In the genomic region with DNA sequence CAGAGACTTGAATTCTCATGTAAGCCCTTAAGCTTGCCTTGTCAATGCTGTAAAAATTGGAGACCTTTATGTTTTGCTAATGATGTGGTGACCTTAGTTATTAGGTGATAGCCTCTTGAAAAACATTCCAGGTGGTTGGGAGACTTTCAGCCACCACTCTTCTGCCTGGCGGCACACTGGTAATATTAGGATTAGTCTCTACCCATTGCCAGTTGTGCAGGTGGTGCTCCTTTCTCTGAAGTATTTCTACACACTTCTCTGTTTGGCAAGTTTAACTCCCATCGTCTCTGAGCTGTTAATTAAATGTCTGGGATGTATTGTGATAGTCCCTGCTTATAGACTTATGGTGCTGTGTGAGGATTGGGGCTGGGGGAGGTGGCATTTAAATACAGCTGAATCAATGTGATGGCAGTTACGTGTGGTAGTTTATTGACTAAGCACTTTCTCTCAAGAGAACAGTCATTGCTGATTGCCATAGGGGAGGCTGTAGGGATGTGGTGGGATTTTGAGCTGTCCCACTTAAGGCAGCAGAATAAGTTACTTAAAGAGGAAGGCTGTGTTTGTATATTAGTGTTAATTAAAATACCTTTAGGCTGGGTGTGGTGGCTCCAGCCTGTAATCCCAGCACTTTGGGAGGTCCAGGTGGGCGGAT, we compare ENCODE assay signal across 2 cellular contexts.
TF ChIP-seq lines count a peak whose summit lies in the region.

No MANE protein-coding gene starts in this region.

TF ChIP-seq in SK-N-SH treated with all-trans-retinoic acid at 6 μM for 48 hours, 23 proteins besides CTCF, POLR2A, EP300 and RAD21 (continued from another document):
- TF ChIP-seq SNAI2 (CRISPR knock-in tag; IDR thresholded peaks at IDR 0.05) (no peak), PATZ1 (CRISPR knock-in tag; IDR thresholded peaks at IDR 0.05; ENCODE audit: borderline replicate concordance) (no peak), TCF4 (CRISPR knock-in tag; IDR thresholded peaks at IDR 0.05; ENCODE audit: borderline replicate concordance) (no peak), GLIS3 (CRISPR knock-in tag; IDR thresholded peaks at IDR 0.05) (no peak), BACH2 (CRISPR knock-in tag; IDR thresholded peaks at IDR 0.05; ENCODE audit: borderline replicate concordance) (no peak), PPARA (CRISPR knock-in tag; IDR thresholded peaks at IDR 0.05; ENCODE audit: borderline replicate concordance) (no peak), ZNF8 (CRISPR knock-in tag; IDR thresholded peaks at IDR 0.05) (no peak), ISL1 (CRISPR knock-in tag; IDR thresholded peaks at IDR 0.05) (no peak), ZNF70 (CRISPR knock-in tag; IDR thresholded peaks at IDR 0.05) (no peak), ZNF565 (CRISPR knock-in tag; conservative IDR thresholded peaks at IDR 0.05; ENCODE audit: low read depth) (no peak)
- TF ChIP-seq, protein P1, sequence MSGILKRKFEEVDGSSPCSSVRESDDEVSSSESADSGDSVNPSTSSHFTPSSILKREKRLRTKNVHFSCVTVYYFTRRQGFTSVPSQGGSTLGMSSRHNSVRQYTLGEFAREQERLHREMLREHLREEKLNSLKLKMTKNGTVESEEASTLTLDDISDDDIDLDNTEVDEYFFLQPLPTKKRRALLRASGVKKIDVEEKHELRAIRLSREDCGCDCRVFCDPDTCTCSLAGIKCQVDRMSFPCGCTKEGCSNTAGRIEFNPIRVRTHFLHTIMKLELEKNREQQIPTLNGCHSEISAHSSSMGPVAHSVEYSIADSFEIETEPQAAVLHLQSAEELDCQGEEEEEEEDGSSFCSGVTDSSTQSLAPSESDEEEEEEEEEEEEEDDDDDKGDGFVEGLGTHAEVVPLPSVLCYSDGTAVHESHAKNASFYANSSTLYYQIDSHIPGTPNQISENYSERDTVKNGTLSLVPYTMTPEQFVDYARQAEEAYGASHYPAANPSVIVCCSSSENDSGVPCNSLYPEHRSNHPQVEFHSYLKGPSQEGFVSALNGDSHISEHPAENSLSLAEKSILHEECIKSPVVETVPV (CRISPR knock-in tag; IDR thresholded peaks at IDR 0.05), result no peak
- TF ChIP-seq, protein P2, sequence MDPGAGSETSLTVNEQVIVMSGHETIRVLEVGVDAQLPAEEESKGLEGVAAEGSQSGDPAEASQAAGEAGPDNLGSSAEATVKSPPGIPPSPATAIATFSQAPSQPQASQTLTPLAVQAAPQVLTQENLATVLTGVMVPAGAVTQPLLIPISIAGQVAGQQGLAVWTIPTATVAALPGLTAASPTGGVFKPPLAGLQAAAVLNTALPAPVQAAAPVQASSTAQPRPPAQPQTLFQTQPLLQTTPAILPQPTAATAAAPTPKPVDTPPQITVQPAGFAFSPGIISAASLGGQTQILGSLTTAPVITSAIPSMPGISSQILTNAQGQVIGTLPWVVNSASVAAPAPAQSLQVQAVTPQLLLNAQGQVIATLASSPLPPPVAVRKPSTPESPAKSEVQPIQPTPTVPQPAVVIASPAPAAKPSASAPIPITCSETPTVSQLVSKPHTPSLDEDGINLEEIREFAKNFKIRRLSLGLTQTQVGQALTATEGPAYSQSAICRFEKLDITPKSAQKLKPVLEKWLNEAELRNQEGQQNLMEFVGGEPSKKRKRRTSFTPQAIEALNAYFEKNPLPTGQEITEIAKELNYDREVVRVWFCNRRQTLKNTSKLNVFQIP (CRISPR knock-in tag; IDR thresholded peaks at IDR 0.05; ENCODE audit: borderline replicate concordance, low read depth), result no peak
- TF ChIP-seq, protein P3, sequence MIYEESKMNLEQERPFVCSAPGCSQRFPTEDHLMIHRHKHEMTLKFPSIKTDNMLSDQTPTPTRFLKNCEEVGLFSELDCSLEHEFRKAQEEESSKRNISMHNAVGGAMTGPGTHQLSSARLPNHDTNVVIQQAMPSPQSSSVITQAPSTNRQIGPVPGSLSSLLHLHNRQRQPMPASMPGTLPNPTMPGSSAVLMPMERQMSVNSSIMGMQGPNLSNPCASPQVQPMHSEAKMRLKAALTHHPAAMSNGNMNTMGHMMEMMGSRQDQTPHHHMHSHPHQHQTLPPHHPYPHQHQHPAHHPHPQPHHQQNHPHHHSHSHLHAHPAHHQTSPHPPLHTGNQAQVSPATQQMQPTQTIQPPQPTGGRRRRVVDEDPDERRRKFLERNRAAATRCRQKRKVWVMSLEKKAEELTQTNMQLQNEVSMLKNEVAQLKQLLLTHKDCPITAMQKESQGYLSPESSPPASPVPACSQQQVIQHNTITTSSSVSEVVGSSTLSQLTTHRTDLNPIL (CRISPR knock-in tag; IDR thresholded peaks at IDR 0.05; ENCODE audit: low read depth), result no peak

TF ChIP-seq in liver, 16 proteins besides CTCF, POLR2A, EP300 and RAD21 (continued from another document):
- TF ChIP-seq, protein P4, sequence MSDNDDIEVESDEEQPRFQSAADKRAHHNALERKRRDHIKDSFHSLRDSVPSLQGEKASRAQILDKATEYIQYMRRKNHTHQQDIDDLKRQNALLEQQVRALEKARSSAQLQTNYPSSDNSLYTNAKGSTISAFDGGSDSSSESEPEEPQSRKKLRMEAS (IDR thresholded peaks at IDR 0.05), result no peak
- TF ChIP-seq HNF4A (conservative IDR thresholded peaks at IDR 0.05) (no peak), FOXA1 (IDR thresholded peaks at IDR 0.05) (no peak), YY1 (IDR thresholded peaks at IDR 0.05) (no peak), EGR1 (IDR thresholded peaks at IDR 0.05; ENCODE audit: low read depth in 2 of 2) (no peak), ATF3 (IDR thresholded peaks at IDR 0.05) (no peak), JUND (IDR thresholded peaks at IDR 0.05) (no peak), RXRA (IDR thresholded peaks at IDR 0.05) (no peak), TAF1 (conservative IDR thresholded peaks at IDR 0.05) (no peak), ZBTB33 (IDR thresholded peaks at IDR 0.05) (no peak), FOXA2 (IDR thresholded peaks at IDR 0.05) (no peak), NR2F2 (IDR thresholded peaks at IDR 0.05) (no peak), HNF4G (IDR thresholded peaks at IDR 0.05) (no peak)
- TF ChIP-seq, protein P5, sequence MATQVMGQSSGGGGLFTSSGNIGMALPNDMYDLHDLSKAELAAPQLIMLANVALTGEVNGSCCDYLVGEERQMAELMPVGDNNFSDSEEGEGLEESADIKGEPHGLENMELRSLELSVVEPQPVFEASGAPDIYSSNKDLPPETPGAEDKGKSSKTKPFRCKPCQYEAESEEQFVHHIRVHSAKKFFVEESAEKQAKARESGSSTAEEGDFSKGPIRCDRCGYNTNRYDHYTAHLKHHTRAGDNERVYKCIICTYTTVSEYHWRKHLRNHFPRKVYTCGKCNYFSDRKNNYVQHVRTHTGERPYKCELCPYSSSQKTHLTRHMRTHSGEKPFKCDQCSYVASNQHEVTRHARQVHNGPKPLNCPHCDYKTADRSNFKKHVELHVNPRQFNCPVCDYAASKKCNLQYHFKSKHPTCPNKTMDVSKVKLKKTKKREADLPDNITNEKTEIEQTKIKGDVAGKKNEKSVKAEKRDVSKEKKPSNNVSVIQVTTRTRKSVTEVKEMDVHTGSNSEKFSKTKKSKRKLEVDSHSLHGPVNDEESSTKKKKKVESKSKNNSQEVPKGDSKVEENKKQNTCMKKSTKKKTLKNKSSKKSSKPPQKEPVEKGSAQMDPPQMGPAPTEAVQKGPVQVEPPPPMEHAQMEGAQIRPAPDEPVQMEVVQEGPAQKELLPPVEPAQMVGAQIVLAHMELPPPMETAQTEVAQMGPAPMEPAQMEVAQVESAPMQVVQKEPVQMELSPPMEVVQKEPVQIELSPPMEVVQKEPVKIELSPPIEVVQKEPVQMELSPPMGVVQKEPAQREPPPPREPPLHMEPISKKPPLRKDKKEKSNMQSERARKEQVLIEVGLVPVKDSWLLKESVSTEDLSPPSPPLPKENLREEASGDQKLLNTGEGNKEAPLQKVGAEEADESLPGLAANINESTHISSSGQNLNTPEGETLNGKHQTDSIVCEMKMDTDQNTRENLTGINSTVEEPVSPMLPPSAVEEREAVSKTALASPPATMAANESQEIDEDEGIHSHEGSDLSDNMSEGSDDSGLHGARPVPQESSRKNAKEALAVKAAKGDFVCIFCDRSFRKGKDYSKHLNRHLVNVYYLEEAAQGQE (IDR thresholded peaks at IDR 0.05), result no peak
